23 cellular contexts compared by ENCODE assay signal in the genomic region with DNA sequence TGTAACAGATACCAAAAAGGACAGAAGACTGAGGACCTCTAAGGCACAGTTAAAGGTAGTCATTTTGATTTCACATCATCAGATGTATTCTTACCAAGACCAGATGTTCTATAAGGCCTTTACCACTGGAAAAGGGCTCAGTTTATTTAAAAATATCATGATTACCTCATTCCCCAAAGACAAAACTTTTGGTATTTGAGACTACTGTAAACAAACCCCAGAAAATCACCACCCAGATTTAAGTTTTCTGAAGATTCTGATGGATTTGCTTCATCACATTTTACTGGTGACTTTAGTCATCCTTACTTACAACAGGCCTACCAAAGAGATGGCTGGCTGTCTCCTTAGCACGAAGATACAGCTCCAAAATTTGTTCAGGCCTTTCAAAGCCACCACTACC.
"Had no signal": no experiment of that assay in that cellular context is flagged by ENCODE, and none has a peak within 500 bp of the region (broad histone marks: within the 10 kb centered on the region; RNA-seq: fewer than 3 reads in every experiment).

No MANE protein-coding gene starts in this region.

- H2AFZ ChIP-seq: hepatocyte had no signal

- H3K36me3 Mint-ChIP-seq: activated naive CD4-positive, alpha-beta T cell treated with anti-CD3 and anti-CD28 coated beads, Interleukin-2, amount 50 U/mL, for 72 hours; immature natural killer cell had no signal

- H3K27me3 ChIP-seq: hepatocyte, upper lobe of right lung had no signal

- ATAC-seq: activated naive CD4-positive, alpha-beta T cell treated with anti-CD3 and anti-CD28 coated beads, Interleukin-2, amount 50 U/mL, for 72 hours; activated T-helper 17 cell treated with anti-CD3 and anti-CD28 coated beads, Interleukin-2, amount 50 U/mL, for 72 hours; sciatic nerve; upper lobe of right lung had no signal

- DNase-seq: activated CD4-positive, alpha-beta T cell treated with anti-CD3 and anti-CD28 coated beads for 1 hour; activated CD8-positive, alpha-beta memory T cell treated with anti-CD3 and anti-CD28 coated beads for 24 hours; activated CD8-positive, alpha-beta memory T cell treated with anti-CD3 and anti-CD28 coated beads, Interleukin-2, amount 50 U/mL, for 4 hours; activated T-cell treated with anti-CD3 and anti-CD28 coated beads, Interleukin-2, amount 50 U/mL, for 24 hours; cerebellar nuclear complex; cortex of kidney; foreskin melanocyte; glutamatergic neuron; immature natural killer cell; left ventricle myocardium inferior; mammary epithelial cell; nephron progenitor cell; stimulated activated CD4-positive, alpha-beta T cell treated with anti-CD3 and anti-CD28 coated beads, Interleukin-4, amount 100 ng/mL, for 24 hours; stimulated activated naive CD4-positive, alpha-beta T cell treated with Interleukin-2 at 50 U/mL for 16 hours; T-helper 1 cell; upper lobe of right lung; WERI-Rb-1 had no signal

- H3K4me2 ChIP-seq: hepatocyte had no signal

- H3K36me3 ChIP-seq: thoracic aorta, upper lobe of right lung had no signal

- H3K27ac Mint-ChIP-seq: activated naive CD4-positive, alpha-beta T cell treated with anti-CD3 and anti-CD28 coated beads, Interleukin-2, amount 50 U/mL, for 72 hours; activated T-cell treated with anti-CD3 and anti-CD28 coated beads, Interleukin-2, amount 50 U/mL, for 24 hours; activated T-helper 17 cell treated with anti-CD3 and anti-CD28 coated beads, Interleukin-2, amount 50 U/mL, for 72 hours; immature natural killer cell; nephron progenitor cell had no signal

- H3K4me1 Mint-ChIP-seq: activated T-helper 17 cell treated with anti-CD3 and anti-CD28 coated beads, Interleukin-2, amount 50 U/mL, for 72 hours; immature natural killer cell had no signal

- H3K27ac ChIP-seq: epithelial cell of prostate, hepatocyte, left ventricle myocardium inferior, thoracic aorta, upper lobe of right lung, WERI-Rb-1 had no signal

- H3K4me3 ChIP-seq: hepatocyte, left ventricle myocardium inferior, thoracic aorta, upper lobe of right lung had no signal

- H3K4me3 Mint-ChIP-seq: activated T-cell treated with anti-CD3 and anti-CD28 coated beads, Interleukin-2, amount 50 U/mL, for 24 hours; activated T-helper 17 cell treated with anti-CD3 and anti-CD28 coated beads, Interleukin-2, amount 50 U/mL, for 72 hours; immature natural killer cell; nephron progenitor cell had no signal

- H3K9me3 ChIP-seq: left ventricle myocardium inferior, thoracic aorta, upper lobe of right lung had no signal

- H3K9me3 Mint-ChIP-seq: activated naive CD4-positive, alpha-beta T cell treated with anti-CD3 and anti-CD28 coated beads, Interleukin-2, amount 50 U/mL, for 72 hours; activated T-cell treated with anti-CD3 and anti-CD28 coated beads, Interleukin-2, amount 50 U/mL, for 24 hours; activated T-helper 17 cell treated with anti-CD3 and anti-CD28 coated beads, Interleukin-2, amount 50 U/mL, for 72 hours; immature natural killer cell had no signal
